In genomic region chr1:106889504-106890027, GRCh38 we compare ENCODE assay signal across 4 cellular contexts.
A peak's percentile ranks its signal among the peaks of the same experiment; 100 is the strongest.
TF ChIP-seq lines count a peak whose summit lies in the region.

No MANE protein-coding gene starts in this region.

TF ChIP-seq in SK-N-SH, 30 proteins besides CTCF, POLR2A, EP300 and RAD21 (continued from another document):
- TF ChIP-seq ZBTB33 (IDR thresholded peaks at IDR 0.05; ENCODE audit: borderline replicate concordance, low read depth) (no peak), FOSL2 (IDR thresholded peaks at IDR 0.05; ENCODE audit: borderline replicate concordance, low read depth) (no peak), TAF1 (IDR thresholded peaks at IDR 0.05; ENCODE audit: borderline replicate concordance, low read depth, low read length) (no peak)

TF ChIP-seq in SK-N-SH treated with all-trans-retinoic acid at 6 μM for 48 hours, 23 proteins besides CTCF, POLR2A, EP300 and RAD21 (continued from another document and continues in another):
- TF ChIP-seq GLIS3 (CRISPR knock-in tag; IDR thresholded peaks at IDR 0.05) (no peak), PATZ1 (CRISPR knock-in tag; IDR thresholded peaks at IDR 0.05; ENCODE audit: borderline replicate concordance) (no peak), ZNF565 (CRISPR knock-in tag; conservative IDR thresholded peaks at IDR 0.05; ENCODE audit: low read depth) (no peak), TSHZ2 (CRISPR knock-in tag; IDR thresholded peaks at IDR 0.05) (no peak), ISL1 (CRISPR knock-in tag; IDR thresholded peaks at IDR 0.05) (no peak), CSRNP3 (CRISPR knock-in tag; IDR thresholded peaks at IDR 0.05) (no peak), ZFP30 (CRISPR knock-in tag; IDR thresholded peaks at IDR 0.05) (no peak), PPARA (CRISPR knock-in tag; IDR thresholded peaks at IDR 0.05; ENCODE audit: borderline replicate concordance) (no peak), ARNTL (CRISPR knock-in tag; IDR thresholded peaks at IDR 0.05; ENCODE audit: borderline replicate concordance, low read depth) (no peak), ZNF70 (CRISPR knock-in tag; IDR thresholded peaks at IDR 0.05) (no peak)

TF ChIP-seq in neural cell, 6 proteins besides CTCF, POLR2A, EP300 and RAD21 (continued from another document):
- TF ChIP-seq REST (IDR thresholded peaks at IDR 0.05; ENCODE audit: borderline replicate concordance) (peak; percentile 98), EZH2 (IDR thresholded peaks at IDR 0.05; ENCODE audit: borderline replicate concordance, insufficient read depth, low read length, poor library complexity, severe bottlenecking) (no peak)
TF ChIP-seq in neural cell: peak in this region for 4.

TF ChIP-seq in GM23338, 12 proteins besides CTCF, POLR2A, EP300 and RAD21 (continued from another document):
- TF ChIP-seq ZNF462 (CRISPR knock-in tag; IDR thresholded peaks at IDR 0.05) = no peak
- TF ChIP-seq ETS1 (IDR thresholded peaks at IDR 0.05) = no peak
- no peak for TF ChIP-seq JUNB (IDR thresholded peaks at IDR 0.05; ENCODE audit: unreplicated experiment)
- no peak for TF ChIP-seq ZNF114 (CRISPR knock-in tag; IDR thresholded peaks at IDR 0.05)
- no peak for TF ChIP-seq POLR2AphosphoS5 (IDR thresholded peaks at IDR 0.05; ENCODE audit: low read depth)
- TF ChIP-seq REST (IDR thresholded peaks at IDR 0.05; ENCODE audit: unreplicated experiment) = no peak
